18 cellular contexts compared by ENCODE assay signal in genomic region chr2:239729151-239729550, GRCh38.
"Had no signal": no experiment of that assay in that cellular context is flagged by ENCODE, and none has a peak within 500 bp of the region (broad histone marks: within the 10 kb centered on the region; RNA-seq: fewer than 3 reads in every experiment).

No MANE protein-coding gene starts in this region.

- H3K4me3 ChIP-seq: gastrocnemius medialis, mucosa of descending colon, pancreas, prostate gland, right lobe of liver, skin epidermis, suprapubic skin, tibial artery, upper lobe of left lung, vagina had no signal

- DNase-seq: effector memory CD4-positive, alpha-beta T cell; gastrocnemius medialis; immature natural killer cell; left colon; nucleus accumbens; stimulated activated CD4-positive, alpha-beta T cell treated with anti-CD3 and anti-CD28 coated beads, Interleukin-2, amount 100 ng/mL, for 48 hours; stimulated activated naive CD8-positive, alpha-beta T cell treated with anti-CD3 and anti-CD28 coated beads, Interleukin-15, Interleukin-2, amounts not matched to agents 100 U/mL and 50 U/mL, for 24 hours had no signal

- H3K27ac ChIP-seq: gastrocnemius medialis, pancreas, prostate gland, right lobe of liver, skin epidermis, suprapubic skin, tibial artery, upper lobe of left lung, vagina had no signal

- H3K9me3 ChIP-seq: gastrocnemius medialis, mucosa of descending colon, pancreas, prostate gland, right lobe of liver, suprapubic skin, tibial artery, upper lobe of left lung, vagina had no signal

- H3K4me1 ChIP-seq: gastrocnemius medialis, pancreas, prostate gland, right lobe of liver, upper lobe of left lung, vagina had no signal

- H3K36me3 ChIP-seq: gastrocnemius medialis, pancreas, prostate gland, right lobe of liver, suprapubic skin, tibial artery, upper lobe of left lung, vagina had no signal

- H3K27me3 ChIP-seq: gastrocnemius medialis, pancreas, right lobe of liver, upper lobe of left lung, vagina had no signal

- ATAC-seq: esophagus mucosa; left colon; mucosa of descending colon; naive thymus-derived CD8-positive, alpha-beta T cell; pancreas; right lobe of liver; stimulated activated naive CD8-positive, alpha-beta T cell treated with anti-CD3 and anti-CD28 coated beads, Interleukin-15, Interleukin-2, amounts not matched to agents 100 U/mL and 50 U/mL, for 24 hours had no signal
